Comparison of ENCODE assay signal across 8 cellular contexts in genomic region chr19:41327499-41328156, GRCh38. TPM values are rescaled to one million over a fixed set of nuclear protein-coding genes. Genes with fewer than 3 reads are reported as not detected.
A peak's percentile ranks its signal among the peaks of the same experiment; 100 is the strongest.
DNase-seq lines count a peak whose midpoint lies in the region; ATAC-seq and FAIRE-seq lines count a peak whose summit lies in the region.

No MANE protein-coding gene starts in this region.

- FAIRE-seq in frontal cortex (lab: Jason Lieb, UNC), result no peak

- H3K27ac Mint-ChIP-seq in central memory CD8-positive, alpha-beta T cell (ENCODE audit: low read depth), result peak overlapping the region; percentile 96

- H3K36me3 ChIP-seq in BLaER1 treated with 17β-estradiol and CSF1 and Interleukin-3, amounts not matched to agents 10 nM and 100 nM, result peaks cover 29 to 46% (median 39%) of the 10 kb centered on the region in 11 experiments; a peak in 21 of 22 replicates

- peaks cover 10 to 79% (median 66%) of the 10 kb centered on the region in 11 experiments; a peak in 21 of 22 replicates for H4K20me1 ChIP-seq in BLaER1 treated with 17β-estradiol and CSF1 and Interleukin-3, amounts not matched to agents 10 nM and 100 nM

- H3K4me3 Mint-ChIP-seq in central memory CD8-positive, alpha-beta T cell, result peak overlapping the region; percentile 76

- peak overlapping the region; percentile 12 to 61 (median 46); a peak in 19 of 20 replicates for H3K4me3 ChIP-seq in BLaER1 treated with 17β-estradiol and CSF1 and Interleukin-3, amounts not matched to agents 10 nM and 100 nM

- peak overlapping the region; percentile 57 to 83 (median 77) for H3K9ac ChIP-seq in BLaER1 treated with 17β-estradiol and CSF1 and Interleukin-3, amounts not matched to agents 10 nM and 100 nM

- DNase-seq in HT1080 (ENCODE audit: low read depth) (peak; percentile 81), medulla oblongata (ENCODE audit: extremely low spot score) (peak; percentile 62), frontal cortex (ENCODE audit: low spot score in 2 of 2) (no peak)
- DNase-seq in activated CD4-positive, CD25-positive, alpha-beta regulatory T cell (lab: John Stamatoyannopoulos, UW), result peak; percentile 52 to 64 (median 60)
- peak; percentile 82 to 95 for DNase-seq in central memory CD8-positive, alpha-beta T cell (ENCODE audit: low spot score in 2 of 2)
- peak; percentile 79 to 86 for DNase-seq in stimulated activated CD8-positive, alpha-beta memory T cell treated with anti-CD3 and anti-CD28 coated beads, Interleukin-15, amount 100 ng/mL, for 4 hours (ENCODE audit: low read depth in 2 of 2)

- peak; percentile 73 for ATAC-seq in GM19372 (IDR thresholded peaks at IDR 0.05; ENCODE audit: low read depth, unreplicated experiment)
- peak; percentile 72 for ATAC-seq in central memory CD8-positive, alpha-beta T cell (replicated peaks; ENCODE audit: extremely low read depth, poor library complexity, severe bottlenecking)

- no peaks in the 10 kb centered on the region for H3K27me3 ChIP-seq in BLaER1 treated with 17β-estradiol and CSF1 and Interleukin-3, amounts not matched to agents 10 nM and 100 nM

- no peaks in the 10 kb centered on the region for H3K9me3 Mint-ChIP-seq in central memory CD8-positive, alpha-beta T cell

- H3K4me1 Mint-ChIP-seq in central memory CD8-positive, alpha-beta T cell, result peaks cover 78% of the 10 kb centered on the region

- H3K27ac ChIP-seq in BLaER1 treated with 17β-estradiol and CSF1 and Interleukin-3, amounts not matched to agents 10 nM and 100 nM, result peak overlapping the region; percentile 67 to 93 (median 86)

- H3K4me2 ChIP-seq in BLaER1 treated with 17β-estradiol and CSF1 and Interleukin-3, amounts not matched to agents 10 nM and 100 nM, result peak overlapping the region; percentile 87 to 99 (median 97)

- H3K36me3 Mint-ChIP-seq in central memory CD8-positive, alpha-beta T cell (ENCODE audit: insufficient read depth), result peaks cover 87% of the 10 kb centered on the region

- no peaks in the 10 kb centered on the region for H3K9me3 ChIP-seq in BLaER1 treated with 17β-estradiol and CSF1 and Interleukin-3, amounts not matched to agents 10 nM and 100 nM (replicated peaks in 1 of 11)

- no peaks in the 10 kb centered on the region for H3K27me3 Mint-ChIP-seq in central memory CD8-positive, alpha-beta T cell

- H3K4me1 ChIP-seq in BLaER1 treated with 17β-estradiol and CSF1 and Interleukin-3, amounts not matched to agents 10 nM and 100 nM, result peaks cover 78 to 99% (median 88%) of the 10 kb centered on the region in 10 experiments

RNA-seq across cellular contexts. Expression of gene CCDC97, which starts 17.7 kb away (rescaled TPM):
- total RNA-seq in HT1080 (2014; rRNA removed; shearing (Covaris generic)), result 10.0 and 14.3 TPM in 2 replicates
- 13.5 and 14.1 TPM in 2 replicates for polyA plus RNA-seq in HT1080 (2015; cell fraction: cytosol; rRNA removed)
- 12.6 and 13.6 TPM in 2 replicates for polyA plus RNA-seq in HT1080 (2015; cell fraction: nucleus; rRNA removed)
- 4.1 TPM for total RNA-seq in frontal cortex

RNA-seq across cellular contexts. Expression of gene TGFB1, which starts 26.1 kb away (rescaled TPM):
- total RNA-seq in HT1080 (2014; rRNA removed; shearing (Covaris generic)), result 17.4 and 59.9 TPM in 2 replicates
- 197 and 222 TPM in 2 replicates for polyA plus RNA-seq in HT1080 (2015; cell fraction: cytosol; rRNA removed)
- 96.5 and 97.2 TPM in 2 replicates for polyA plus RNA-seq in HT1080 (2015; cell fraction: nucleus; rRNA removed)
- 0.41 TPM for total RNA-seq in frontal cortex

RNA-seq across cellular contexts. Expression of gene B9D2, which starts 36.3 kb away (rescaled TPM):
- 6.1 and 9.4 TPM in 2 replicates for total RNA-seq in HT1080 (2014; rRNA removed; shearing (Covaris generic))
- polyA plus RNA-seq in HT1080 (2015; cell fraction: cytosol; rRNA removed), result 8.0 and 8.8 TPM in 2 replicates
- polyA plus RNA-seq in HT1080 (2015; cell fraction: nucleus; rRNA removed), result 4.5 and 6.0 TPM in 2 replicates
- total RNA-seq in frontal cortex, result 5.3 TPM

RNA-seq across cellular contexts. Expression of gene TMEM91, which starts 48.7 kb away (rescaled TPM):
- 1.2 and 5.3 TPM in 2 replicates for total RNA-seq in HT1080 (2014; rRNA removed; shearing (Covaris generic))
- 1.5 and 5.1 TPM in 2 replicates for polyA plus RNA-seq in HT1080 (2015; cell fraction: cytosol; rRNA removed)
- 11.2 and 12.0 TPM in 2 replicates for polyA plus RNA-seq in HT1080 (2015; cell fraction: nucleus; rRNA removed)
- total RNA-seq in frontal cortex, result 6.5 TPM

Comparison
In these comparisons a context has a peak if more than half of its experiments do, and no peak if none do; other contexts are left out.
1. DNase-seq: peak in HT1080 (single experiment), activated CD4-positive, CD25-positive, alpha-beta regulatory T cell (4 of 4), central memory CD8-positive, alpha-beta T cell (2 of 2), medulla oblongata (single experiment) and stimulated activated CD8-positive, alpha-beta memory T cell treated with anti-CD3 and anti-CD28 coated beads, Interleukin-15, amount 100 ng/mL, for 4 hours (2 of 2); none in frontal cortex (0 of 2).
2. RNA of gene TGFB1, which starts 26.1 kb away (total RNA-seq): 17.4 to 59.9 TPM in HT1080; 0.41 TPM in frontal cortex (single experiment); every median in the first group is over 10 times any median in the second.